ENCODE assay signal across 8 cellular contexts in the genomic region with DNA sequence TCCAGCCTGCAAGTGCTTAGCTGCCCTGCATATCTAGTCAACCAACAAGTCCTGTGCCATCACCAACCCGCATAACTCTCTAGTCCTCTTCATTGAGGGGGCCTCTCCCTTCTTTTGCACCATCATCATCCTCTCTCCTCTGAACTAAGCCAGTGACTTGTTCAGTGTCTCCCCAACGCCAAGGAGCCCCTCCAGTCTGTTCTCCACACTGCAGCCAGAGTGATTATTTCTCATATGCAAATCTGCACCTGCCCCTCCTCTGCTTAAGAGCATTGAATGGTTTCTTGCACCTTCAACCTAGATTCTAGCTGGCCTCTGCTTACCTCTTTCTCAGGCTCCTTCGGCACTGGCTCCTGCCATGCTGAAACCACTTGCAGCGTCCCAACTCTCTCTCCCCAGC.
"Had no signal": no experiment of that assay in that cellular context is flagged by ENCODE, and none has a peak within 500 bp of the region (broad histone marks: within the 10 kb centered on the region; RNA-seq: fewer than 3 reads in every experiment).

No MANE protein-coding gene starts in this region.

- H3K4me2 ChIP-seq: GM23338 had no signal

- H3K4me3 Mint-ChIP-seq: GM23338, H9, IgD-negative memory B cell had no signal

- H3K27me3 Mint-ChIP-seq: IgD-negative memory B cell had no signal

- H3K4me1 Mint-ChIP-seq: GM23338, H9 had no signal

- DNase-seq: H9, HCEC 1CT, KBM-7 had no signal

- H3K9me3 Mint-ChIP-seq: GM23338, H9, IgD-negative memory B cell had no signal

- H2AFZ ChIP-seq: GM23338 had no signal

- H3K36me3 Mint-ChIP-seq: IgD-negative memory B cell had no signal

- H3K27ac Mint-ChIP-seq: GM23338, H9, IgD-negative memory B cell had no signal

- FAIRE-seq: H1, H54, HTR-8/SVneo had no signal

- H3K4me3 ChIP-seq: GM23338 had no signal

- ATAC-seq: GM23338 had no signal
